In genomic region chr13:112994084-112994780, GRCh38 we compare ENCODE assay signal across 18 cellular contexts.
"Had no signal": no experiment of that assay in that cellular context is flagged by ENCODE, and none has a peak within 500 bp of the region (broad histone marks: within the 10 kb centered on the region; RNA-seq: fewer than 3 reads in every experiment).

No MANE protein-coding gene starts in this region.

- H3K36me3 Mint-ChIP-seq: immature natural killer cell, mesothelial cell of epicardium had no signal

- ATAC-seq: activated CD8-positive, alpha-beta T cell treated with anti-CD3 and anti-CD28 coated beads, Interleukin-2, amount 10 ng/mL, durations not matched to agents 7 days and 5 days; naive thymus-derived CD4-positive, alpha-beta T cell; right cardiac atrium; stimulated activated naive CD8-positive, alpha-beta T cell treated with anti-CD3 and anti-CD28 coated beads, Interleukin-15, amount 100 ng/mL, for 72 hours had no signal

- H3K27me3 ChIP-seq: colonic mucosa, esophagus squamous epithelium, upper lobe of left lung had no signal

- H3K27ac Mint-ChIP-seq: activated CD4-positive, alpha-beta T cell treated with anti-CD3 and anti-CD28 coated beads, Interleukin-2, amount 10 ng/mL, durations not matched to agents 24 days and 14 days; activated CD8-positive, alpha-beta T cell treated with anti-CD3 and anti-CD28 coated beads, Interleukin-2, amount 10 ng/mL, durations not matched to agents 7 days and 5 days; activated naive CD8-positive, alpha-beta T cell; immature natural killer cell; mesothelial cell of epicardium; stimulated activated naive CD8-positive, alpha-beta T cell treated with anti-CD3 and anti-CD28 coated beads, Interleukin-15, amount 100 ng/mL, for 72 hours had no signal

- H3K4me3 Mint-ChIP-seq: activated CD4-positive, alpha-beta T cell treated with anti-CD3 and anti-CD28 coated beads, Interleukin-2, amount 10 ng/mL, durations not matched to agents 24 days and 14 days; activated CD8-positive, alpha-beta T cell treated with anti-CD3 and anti-CD28 coated beads, Interleukin-2, amount 10 ng/mL, durations not matched to agents 7 days and 5 days; activated naive CD8-positive, alpha-beta T cell; immature natural killer cell; mesothelial cell of epicardium; naive thymus-derived CD4-positive, alpha-beta T cell; stimulated activated naive CD8-positive, alpha-beta T cell treated with anti-CD3 and anti-CD28 coated beads, Interleukin-15, amount 100 ng/mL, for 72 hours had no signal

- H3K4me1 Mint-ChIP-seq: activated CD4-positive, alpha-beta T cell treated with anti-CD3 and anti-CD28 coated beads, Interleukin-2, amount 10 ng/mL, durations not matched to agents 24 days and 14 days; immature natural killer cell had no signal

- DNase-seq: activated CD4-positive, alpha-beta T cell treated with anti-CD3 and anti-CD28 coated beads, Interleukin-2, amount 10 ng/mL, durations not matched to agents 24 days and 14 days; activated CD4-positive, CD25-positive, alpha-beta regulatory T cell; activated CD8-positive, alpha-beta memory T cell treated with anti-CD3 and anti-CD28 coated beads, Interleukin-2, amount 50 U/mL, for 4 hours; activated CD8-positive, alpha-beta T cell treated with anti-CD3 and anti-CD28 coated beads, Interleukin-2, amount 10 ng/mL, durations not matched to agents 7 days and 5 days; activated gamma-delta T cell treated with Interleukin-2 at 50 U/mL for 16 hours; amniotic stem cell; colonic mucosa; esophagus squamous epithelium; immature natural killer cell; naive thymus-derived CD4-positive, alpha-beta T cell; spleen; stimulated activated naive CD8-positive, alpha-beta T cell treated with anti-CD3 and anti-CD28 coated beads, Interleukin-15, amount 100 ng/mL, for 72 hours had no signal

- H3K9me3 ChIP-seq: colonic mucosa, esophagus squamous epithelium, prostate gland, upper lobe of left lung had no signal

- H3K27me3 Mint-ChIP-seq: activated CD4-positive, alpha-beta T cell treated with anti-CD3 and anti-CD28 coated beads, Interleukin-2, amount 10 ng/mL, durations not matched to agents 24 days and 14 days; activated naive CD8-positive, alpha-beta T cell; naive thymus-derived CD4-positive, alpha-beta T cell had no signal

- H3K4me3 ChIP-seq: colonic mucosa, esophagus squamous epithelium, prostate gland, spleen, upper lobe of left lung had no signal

- H3K27ac ChIP-seq: prostate gland, spleen, upper lobe of left lung had no signal

- FAIRE-seq: endometrium had no signal

- H3K36me3 ChIP-seq: colonic mucosa, esophagus squamous epithelium, prostate gland, spleen had no signal

- H3K9me3 Mint-ChIP-seq: activated CD4-positive, alpha-beta T cell treated with anti-CD3 and anti-CD28 coated beads, Interleukin-2, amount 10 ng/mL, durations not matched to agents 24 days and 14 days; immature natural killer cell had no signal
